In the genomic region with DNA sequence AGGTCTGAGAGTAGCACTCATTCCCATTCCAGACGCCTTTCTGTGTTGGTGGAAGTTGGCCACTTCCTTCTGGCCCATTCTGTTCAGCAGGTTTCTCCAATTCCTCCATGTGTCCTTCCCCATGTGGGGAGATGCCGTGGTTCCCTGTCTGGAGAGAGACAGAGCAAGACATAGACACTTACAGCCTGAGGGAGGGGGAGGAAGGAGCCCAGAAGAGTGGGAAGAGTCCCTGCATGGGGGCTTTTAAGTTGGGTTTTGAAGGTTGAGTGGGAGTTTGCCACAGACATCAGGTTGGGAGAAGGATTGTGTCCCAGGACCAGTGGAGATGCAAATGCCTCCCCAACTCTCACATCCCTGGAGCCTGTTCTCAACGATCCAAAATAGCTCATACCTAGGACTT, we compare ENCODE assay signal across 27 cellular contexts. TPM values are rescaled to one million over a fixed set of nuclear protein-coding genes. Genes with fewer than 3 reads are reported as not detected.
"Had no signal": no experiment of that assay in that cellular context is flagged by ENCODE, and none has a peak within 500 bp of the region (broad histone marks: within the 10 kb centered on the region; RNA-seq: fewer than 3 reads in every experiment).

No MANE protein-coding gene starts in this region.

- H2AFZ ChIP-seq: hepatocyte had no signal

- H3K4me1 ChIP-seq: colonic mucosa, gastrocnemius medialis had no signal

- H3K27ac Mint-ChIP-seq: dendritic cell treated with granulocyte-macrophage colony-stimulating factor and Interleukin-4, amounts not matched to agents 40 ng/mL and 50 ng/mL, for 4 days; effector memory CD8-positive, alpha-beta T cell; endodermal cell; immature natural killer cell; mesothelial cell of epicardium had no signal

- H3K36me3 ChIP-seq: colonic mucosa, esophagus squamous epithelium, gastrocnemius medialis, heart left ventricle, lower lobe of right lung had no signal

- H3K9me3 Mint-ChIP-seq: effector memory CD8-positive, alpha-beta T cell; immature natural killer cell; mesothelial cell of epicardium had no signal

- H3K79me2 ChIP-seq: hepatocyte had no signal

- H3K4me2 ChIP-seq: hepatocyte had no signal

- H3K9me3 ChIP-seq: colonic mucosa, lower lobe of right lung had no signal

- H3K4me1 Mint-ChIP-seq: endodermal cell had no signal

- H3K4me3 Mint-ChIP-seq: dendritic cell treated with granulocyte-macrophage colony-stimulating factor and Interleukin-4, amounts not matched to agents 40 ng/mL and 50 ng/mL, for 4 days; effector memory CD8-positive, alpha-beta T cell; endodermal cell; mesothelial cell of epicardium had no signal

- H3K27ac ChIP-seq: colonic mucosa, epithelial cell of prostate, esophagus squamous epithelium, gastrocnemius medialis, heart left ventricle, hepatocyte, lower lobe of right lung had no signal

- ATAC-seq: effector memory CD8-positive, alpha-beta T cell; esophagus mucosa; gastrocnemius medialis; heart left ventricle; left colon; left lobe of liver; left ventricle myocardium superior; lower lobe of right lung; mucosa of descending colon had no signal

- H3K36me3 Mint-ChIP-seq: immature natural killer cell, mesothelial cell of epicardium had no signal

- H3K4me3 ChIP-seq: colonic mucosa, esophagus squamous epithelium, gastrocnemius medialis, heart left ventricle, hepatocyte, lower lobe of right lung, mucosa of descending colon had no signal

- DNase-seq: colonic mucosa; cortex of kidney; effector CD8-positive, alpha-beta T cell; effector memory CD8-positive, alpha-beta T cell; endodermal cell; erythroblast; esophagus squamous epithelium; foreskin fibroblast; foreskin melanocyte; gastrocnemius medialis; heart left ventricle; hypothalamus; immature natural killer cell; islet precursor cell; kidney; kidney glomerular epithelial cell; left colon; left ventricle myocardium superior; lower lobe of right lung; mesenchymal stem cell; mucosa of descending colon had no signal

RNA-seq across cellular contexts. Expression of gene CELF5, which starts 48.1 kb away (rescaled TPM):
- polyA plus RNA-seq: heart left ventricle, immature natural killer cell had no signal
